ENCODE assay signal across 8 cellular contexts in genomic region chr12:3342051-3342450, GRCh38.
A peak's percentile ranks its signal among the peaks of the same experiment; 100 is the strongest.
DNase-seq lines count a peak whose midpoint lies in the region; ATAC-seq and TF ChIP-seq lines count a peak whose summit lies in the region.

No MANE protein-coding gene starts in this region.

- H3K36me3 Mint-ChIP-seq in nephron progenitor cell (ENCODE audit: low read depth), result no peaks in the 10 kb centered on the region

- in situ Hi-C loops in GM13977 (cut with MboI; ENCODE audit: low pct_unique_long_range_greater_than_20kb, low sequenced_read_pairs, unreplicated experiment), result loop anchor here (25.0 kb wide), 1 partner anchor 445 kb away; no protein-coding TSS in a partner anchor

- no peak overlapping the region for H3K27ac Mint-ChIP-seq in nephron progenitor cell

- no peaks in the 10 kb centered on the region for H3K9me3 Mint-ChIP-seq in nephron progenitor cell

- no peak overlapping the region for H3K4me3 Mint-ChIP-seq in nephron progenitor cell

- ATAC-seq in HG02763 (IDR thresholded peaks at IDR 0.05; ENCODE audit: unreplicated experiment) (no peak), HG03097 (IDR thresholded peaks at IDR 0.05; ENCODE audit: low FRiP score, unreplicated experiment) (no peak)

- peak; percentile 47 for DNase-seq in GM13977 (ENCODE audit: low spot score)
- peak; percentile 26 to 79 for DNase-seq in NCI-H526 (lab: John Stamatoyannopoulos, UW)
- peak; percentile 36 for DNase-seq in epidermal melanocyte (ENCODE audit: insufficient read length, low spot score)
- DNase-seq in nephron progenitor cell, result peak; percentile 68
- no peak for DNase-seq in cortex of kidney (lab: John Stamatoyannopoulos, UW)
- DNase-seq in cerebellum (ENCODE audit: low spot score), result no peak

- H3K27me3 Mint-ChIP-seq in nephron progenitor cell (ENCODE audit: low read depth, poor library complexity), result peaks cover 7% of the 10 kb centered on the region

- peaks cover 22% of the 10 kb centered on the region for H3K4me1 Mint-ChIP-seq in nephron progenitor cell

- TF ChIP-seq CTCF in GM13977 (IDR thresholded peaks at IDR 0.05; ENCODE audit: extremely low read depth, insufficient read depth, missing control alignments) (peak; percentile 33), nephron progenitor cell (IDR thresholded peaks at IDR 0.05) (peak; percentile 61)

Comparison
In these comparisons a context has a peak if more than half of its experiments do, and no peak if none do; other contexts are left out.
1. DNase-seq: peak in GM13977 (single experiment), NCI-H526 (2 of 2), epidermal melanocyte (single experiment) and nephron progenitor cell (single experiment); none in cortex of kidney (single experiment) and cerebellum (single experiment).